1 cellular context compared by ENCODE assay signal in genomic region chr1:115135681-115136080, GRCh38.
TF ChIP-seq lines count a peak whose summit lies in the region.

No MANE protein-coding gene starts in this region.

TF ChIP-seq in A549, 52 proteins besides CTCF, POLR2A, EP300 and RAD21:
- no peak for TF ChIP-seq EHF (CRISPR knock-in tag; IDR thresholded peaks at IDR 0.05)
- no peak for TF ChIP-seq TP53 (CRISPR knock-in tag; IDR thresholded peaks at IDR 0.05)
- TF ChIP-seq MAX (IDR thresholded peaks at IDR 0.05): no peak
- no peak for TF ChIP-seq ZFP36 (IDR thresholded peaks at IDR 0.05; ENCODE audit: borderline replicate concordance, partially characterized antibody)
- TF ChIP-seq, protein P1, sequence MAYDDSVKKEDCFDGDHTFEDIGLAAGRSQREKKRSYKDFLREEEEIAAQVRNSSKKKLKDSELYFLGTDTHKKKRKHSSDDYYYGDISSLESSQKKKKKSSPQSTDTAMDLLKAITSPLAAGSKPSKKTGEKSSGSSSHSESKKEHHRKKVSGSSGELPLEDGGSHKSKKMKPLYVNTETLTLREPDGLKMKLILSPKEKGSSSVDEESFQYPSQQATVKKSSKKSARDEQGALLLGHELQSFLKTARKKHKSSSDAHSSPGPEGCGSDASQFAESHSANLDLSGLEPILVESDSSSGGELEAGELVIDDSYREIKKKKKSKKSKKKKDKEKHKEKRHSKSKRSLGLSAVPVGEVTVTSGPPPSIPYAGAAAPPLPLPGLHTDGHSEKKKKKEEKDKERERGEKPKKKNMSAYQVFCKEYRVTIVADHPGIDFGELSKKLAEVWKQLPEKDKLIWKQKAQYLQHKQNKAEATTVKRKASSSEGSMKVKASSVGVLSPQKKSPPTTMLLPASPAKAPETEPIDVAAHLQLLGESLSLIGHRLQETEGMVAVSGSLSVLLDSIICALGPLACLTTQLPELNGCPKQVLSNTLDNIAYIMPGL (CRISPR knock-in tag; IDR thresholded peaks at IDR 0.05; ENCODE audit: borderline replicate concordance): no peak
- TF ChIP-seq MAFK (IDR thresholded peaks at IDR 0.05; ENCODE audit: partially characterized antibody): no peak
